8 cellular contexts compared by ENCODE assay signal in the genomic region with DNA sequence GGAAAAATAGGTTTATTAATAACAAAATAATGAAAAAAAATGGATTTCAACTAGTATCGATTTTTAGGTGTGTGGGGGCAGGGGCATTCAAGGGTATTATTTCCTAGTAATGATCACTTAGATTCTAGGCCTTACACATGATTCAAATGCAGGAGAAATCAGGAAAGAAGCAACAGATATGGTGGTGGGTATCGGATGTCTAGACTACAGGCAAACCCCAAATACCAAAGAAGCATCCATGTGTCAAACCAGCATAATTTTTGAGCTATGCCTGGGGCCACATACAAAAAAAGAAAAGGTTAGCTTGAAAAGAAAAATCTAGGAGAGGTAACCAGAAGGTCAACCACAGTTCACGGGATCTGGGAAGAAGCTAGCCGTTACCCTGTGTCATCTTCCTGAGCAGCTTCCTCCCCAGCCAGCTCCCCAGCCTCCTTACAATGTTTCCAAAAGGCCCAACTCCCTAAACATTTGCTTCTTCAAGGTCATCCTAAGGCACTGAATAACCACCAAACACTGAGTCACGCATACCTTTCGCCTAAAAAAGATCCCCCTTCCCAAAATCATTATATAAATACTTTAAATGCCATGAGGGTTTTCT. TPM values are rescaled to one million over a fixed set of nuclear protein-coding genes. Genes with fewer than 3 reads are reported as not detected.
DNase-seq lines count a peak whose midpoint lies in the region; ATAC-seq and TF ChIP-seq lines count a peak whose summit lies in the region.

No MANE protein-coding gene starts in this region.

- no peak overlapping the region for H4K8ac ChIP-seq in neuronal stem cell (ENCODE audit: low read depth, low read length)

- WGBS in neuronal stem cell (ENCODE audit: extremely low coverage in 2 of 2, insufficient read length in 2 of 2, insufficient replicate concordance in 1 of 2), 2 donors = no CpG with 5 or more reads among the region's 6 CpGs

- ATAC-seq in GM21528 (IDR thresholded peaks at IDR 0.05; ENCODE audit: low FRiP score, unreplicated experiment) (no peak), GM19463 (IDR thresholded peaks at IDR 0.05; ENCODE audit: unreplicated experiment) (no peak)

- no peak overlapping the region for H2BK5ac ChIP-seq in neuronal stem cell (ENCODE audit: low read length)

- no peaks in the 10 kb centered on the region for H3K79me1 ChIP-seq in neuronal stem cell (ENCODE audit: low read depth, low read length)

- no peaks in the 10 kb centered on the region for H3K27me3 ChIP-seq in colonic mucosa
- no peaks in the 10 kb centered on the region for H3K27me3 ChIP-seq in neuronal stem cell (ENCODE audit: control insufficient read depth in 3 of 3, insufficient read depth in 3 of 3, low read depth in 1 of 3, low read length in 3 of 3)

- H3K4me1 ChIP-seq in colonic mucosa (no peaks in the 10 kb centered on the region), neuronal stem cell (ENCODE audit: control insufficient read depth in 2 of 2, insufficient read depth in 1 of 2, low read depth in 1 of 2, low read length in 2 of 2) (peaks cover 16 to 33% of the 10 kb centered on the region in 2 donors)

- no peak overlapping the region for H2BK12ac ChIP-seq in neuronal stem cell (ENCODE audit: low read length)

- H3K9me3 ChIP-seq in colonic mucosa = no peaks in the 10 kb centered on the region
- no peaks in the 10 kb centered on the region for H3K9me3 ChIP-seq in neuronal stem cell (replicated peaks in 1 of 2; ENCODE audit: control insufficient read depth in 2 of 2, insufficient read depth in 1 of 2, low read depth in 1 of 2, low read length in 2 of 2)

- H2BK120ac ChIP-seq in neuronal stem cell (ENCODE audit: low read depth, low read length) = no peak overlapping the region

- H3K36me3 ChIP-seq in colonic mucosa (no peaks in the 10 kb centered on the region), neuronal stem cell (replicated peaks in 1 of 2; ENCODE audit: control insufficient read depth in 2 of 2, insufficient read depth in 2 of 2, low read length in 2 of 2) (no peaks in the 10 kb centered on the region)

- H3K23ac ChIP-seq in neuronal stem cell (ENCODE audit: low read depth, low read length, poor library complexity) = no peak overlapping the region

- H4K91ac ChIP-seq in neuronal stem cell (ENCODE audit: low read depth, low read length, poor library complexity) = no peak overlapping the region

- no peak overlapping the region for H3K4ac ChIP-seq in neuronal stem cell (ENCODE audit: low read length)

- H2AFZ ChIP-seq in neuronal stem cell (ENCODE audit: low read length) = no peak overlapping the region

- DNase-seq in GM12865 (ENCODE audit: low read depth) (no peak), NCI-H69 (lab: John Stamatoyannopoulos, UW) (peak; percentile 87), colonic mucosa (peak; percentile 24), neuronal stem cell (ENCODE audit: low spot score) (peak; percentile 21), occipital lobe (lab: John Stamatoyannopoulos, UW) (no peak), midbrain (lab: John Stamatoyannopoulos, UW) (no peak)

- intact Hi-C loops in colonic mucosa (cut with DNase I) = no loop called here

- peak overlapping the region; percentile 93 for H3K27ac ChIP-seq in colonic mucosa
- no peak overlapping the region for H3K27ac ChIP-seq in neuronal stem cell (replicated peaks; ENCODE audit: low read length)

- H3K14ac ChIP-seq in neuronal stem cell (ENCODE audit: low read length) = no peak overlapping the region

- no peak for TF ChIP-seq CTCF in GM12865 (IDR thresholded peaks at IDR 0.05; ENCODE audit: insufficient read depth, low read depth, low read length, missing control alignments)
- TF ChIP-seq CTCF in colonic mucosa (IDR thresholded peaks at IDR 0.05) = no peak

- H3K4me2 ChIP-seq in neuronal stem cell (ENCODE audit: insufficient read depth, low read length, poor library complexity, severe bottlenecking) = peak overlapping the region; percentile 43

- H2AK5ac ChIP-seq in neuronal stem cell (ENCODE audit: low read depth, low read length) = no peak overlapping the region

- H2BK15ac ChIP-seq in neuronal stem cell (ENCODE audit: low read length) = no peak overlapping the region

- H3K9ac ChIP-seq in colonic mucosa (ENCODE audit: low read depth in 2 of 2, low read length in 2 of 2) = peak overlapping the region in 1 of 2 donors; percentile 80
- H3K9ac ChIP-seq in neuronal stem cell (ENCODE audit: low read depth, low read length, poor library complexity) = no peak overlapping the region

- H3K18ac ChIP-seq in neuronal stem cell (ENCODE audit: low read length) = no peak overlapping the region

- H3K4me3 ChIP-seq in GM12865 (ENCODE audit: low read depth, low read length) (peak overlapping the region; percentile 94), colonic mucosa (peak overlapping the region; percentile 80), neuronal stem cell (ENCODE audit: low read length in 2 of 2) (peak overlapping the region; percentile 65 to 93)

RNA-seq across cellular contexts. Expression of a gene that starts 3.2 kb away (rescaled TPM):
- 100 to 1,000 TPM in 1 of 2 donors, 10 to 100 TPM in 1; 58.9 to 107 TPM for total RNA-seq in colonic mucosa
- 288 TPM for polyA plus RNA-seq in neuronal stem cell (2013, experiment 1 of 2)
- 311 TPM for polyA plus RNA-seq in neuronal stem cell (2013, experiment 2 of 2)
- 19.3 TPM for total RNA-seq in occipital lobe

Comparison
In these comparisons a context has a peak if more than half of its experiments do, and no peak if none do; other contexts are left out.
1. DNase-seq: peak in NCI-H69 (single experiment), colonic mucosa (single experiment) and neuronal stem cell (single experiment); none in GM12865 (single experiment), occipital lobe (single experiment) and midbrain (single experiment).
2. Peak in every context shown above with its lines, with median percentiles within 50 percentile points of each other: H3K4me3 ChIP-seq.